22 cellular contexts compared by ENCODE assay signal in genomic region chr3:151209652-151210051, GRCh38. TPM values are rescaled to one million over a fixed set of nuclear protein-coding genes. Genes with fewer than 3 reads are reported as not detected.
A peak's percentile ranks its signal among the peaks of the same experiment; 100 is the strongest.
DNase-seq lines count a peak whose midpoint lies in the region; ATAC-seq, FAIRE-seq and TF ChIP-seq lines count a peak whose summit lies in the region.
"Had no signal": no experiment of that assay in that cellular context is flagged by ENCODE, and none has a peak within 500 bp of the region (broad histone marks: within the 10 kb centered on the region; RNA-seq: fewer than 3 reads in every experiment).

No MANE protein-coding gene starts in this region.

- no TSS peak for BruUV-seq in HepG2 (replicated peaks; lab: Mats Ljungman, UMichigan)

- peak overlapping the region; percentile 79 for H3K27ac Mint-ChIP-seq in activated CD8-positive, alpha-beta T cell treated with anti-CD3 and anti-CD28 coated beads, Interleukin-2, amount 10 ng/mL, durations not matched to agents 7 days and 5 days
- H3K27ac Mint-ChIP-seq: type B pancreatic cell had no signal

- H3K4me3 ChIP-seq in HepG2 (replicated peaks in 1 of 3; ENCODE audit: insufficient read depth in 1 of 3, low read depth in 2 of 3, low read length in 3 of 3) (no peak overlapping the region), right lobe of liver (no peak overlapping the region)
- H3K4me3 ChIP-seq: K562, mucosa of descending colon, skin epidermis had no signal

- TF ChIP-seq POLR2A in HepG2 (IDR thresholded peaks at IDR 0.05; ENCODE audit: insufficient read depth in 1 of 2, low read depth in 2 of 2, low read length in 2 of 2) (no peak), right lobe of liver (IDR thresholded peaks at IDR 0.05) (no peak)

- CTCF ChIA-PET in HepG2 (lab: Yijun Ruan, JAX; ENCODE audit: low intra/inter-chr PET ratio, low total read pairs) = no interaction called here
- CTCF ChIA-PET in activated CD8-positive, alpha-beta T cell treated with anti-CD3 and anti-CD28 coated beads, Interleukin-2, amount 10 ng/mL, durations not matched to agents 7 days and 5 days (lab: Charles Lee) = interaction anchor here (1.0 to 7.2 kb wide), 10 partner anchors 9 to 118 kb away, joined by 3 to 108 read pairs (median 8); partner anchors contain the start of gene GPR171

- H4K20me1 ChIP-seq in HepG2 (ENCODE audit: insufficient read depth, low read length) = no peaks in the 10 kb centered on the region

- H3K9me3 Mint-ChIP-seq in activated CD8-positive, alpha-beta T cell treated with anti-CD3 and anti-CD28 coated beads, Interleukin-2, amount 10 ng/mL, durations not matched to agents 7 days and 5 days (ENCODE audit: insufficient read depth) = no peaks in the 10 kb centered on the region
- H3K9me3 Mint-ChIP-seq: type B pancreatic cell had no signal

- H3K4me1 ChIP-seq in HepG2 (ENCODE audit: insufficient read depth, low read length) = peaks cover 29% of the 10 kb centered on the region
- H3K4me1 ChIP-seq in right lobe of liver = peaks cover 0 to 11% (median 0%) of the 10 kb centered on the region in 4 donors
- peaks cover 7% of the 10 kb centered on the region for H3K4me1 ChIP-seq in foreskin keratinocyte

- intact Hi-C loops in HepG2 (cut with micrococcal nuclease; ENCODE audit: unreplicated experiment) (loop anchor here (5.0 kb wide), 1 partner anchor 42 kb away; no protein-coding TSS in a partner anchor), right lobe of liver (cut with DNase I) (no loop called here)

- DNase-seq in HepG2 (ENCODE audit: low spot score) (no peak), right lobe of liver (no peak), foreskin keratinocyte (peak; percentile 42 to 45), hypothalamus (lab: John Stamatoyannopoulos, UW) (no peak)
- DNase-seq in activated CD8-positive, alpha-beta T cell treated with anti-CD3 and anti-CD28 coated beads, Interleukin-2, amount 10 ng/mL, durations not matched to agents 7 days and 5 days = no peak
- DNase-seq in stimulated activated CD4-positive, alpha-beta T cell treated with anti-CD3 and anti-CD28 coated beads, Interleukin-2, amount 100 ng/mL, for 24 hours = no peak
- DNase-seq: activated CD8-positive, alpha-beta memory T cell treated with anti-CD3 and anti-CD28 coated beads for 24 hours; activated gamma-delta T cell; mucosa of descending colon; NCI-H1694; NCI-H748 treated with DMSO at 0.1 percent for 48 hours; stimulated activated CD4-positive, alpha-beta T cell treated with anti-CD3 and anti-CD28 coated beads, Interleukin-4, amount 100 ng/mL, for 1 hour had no signal

- H3K27me3 ChIP-seq in HepG2 (ENCODE audit: control insufficient read depth in 1 of 2, insufficient read depth in 2 of 2, low read length in 2 of 2) = no peaks in the 10 kb centered on the region
- H3K27me3 ChIP-seq in right lobe of liver = no peaks in the 10 kb centered on the region
- no peaks in the 10 kb centered on the region for H3K27me3 ChIP-seq in foreskin keratinocyte
- H3K27me3 ChIP-seq: neutrophil had no signal

- no peak for TF ChIP-seq CTCF in HepG2 (CRISPR knock-in tag; IDR thresholded peaks at IDR 0.05)
- no peak for TF ChIP-seq CTCF in right lobe of liver (IDR thresholded peaks at IDR 0.05)
- no peak for TF ChIP-seq CTCF in foreskin keratinocyte (conservative IDR thresholded peaks at IDR 0.05)

- no peaks in the 10 kb centered on the region for H3K27me3 Mint-ChIP-seq in activated CD8-positive, alpha-beta T cell treated with anti-CD3 and anti-CD28 coated beads, Interleukin-2, amount 10 ng/mL, durations not matched to agents 7 days and 5 days (ENCODE audit: low read depth)
- H3K27me3 Mint-ChIP-seq: type B pancreatic cell had no signal

- WGBS in HepG2 (ENCODE audit: low lambda C conversion rate) = 99% methylated on average over 3 of the region's 3 CpGs
- WGBS in right lobe of liver (ENCODE audit: insufficient coverage, low coverage, low lambda C conversion rate, missing lambda C conversion rate) = 70% methylated on average over 3 of the region's 3 CpGs

- H3K9me3 ChIP-seq in HepG2 (ENCODE audit: low read length) = no peaks in the 10 kb centered on the region
- no peaks in the 10 kb centered on the region for H3K9me3 ChIP-seq in right lobe of liver
- H3K9me3 ChIP-seq: mucosa of descending colon, neutrophil had no signal

- TF ChIP-seq EP300 in HepG2 (IDR thresholded peaks at IDR 0.05; ENCODE audit: low read depth in 2 of 2, low read length in 2 of 2) (no peak), HepG2 (CRISPR knock-in tag; IDR thresholded peaks at IDR 0.05; ENCODE audit: borderline replicate concordance) (no peak)

- ATAC-seq in HepG2 (no peak), right lobe of liver (no peak), foreskin keratinocyte (peak; percentile 85), GM21381 (IDR thresholded peaks at IDR 0.05; ENCODE audit: unreplicated experiment) (no peak), HG02571 (IDR thresholded peaks at IDR 0.05; ENCODE audit: unreplicated experiment) (no peak)
- ATAC-seq in activated CD8-positive, alpha-beta T cell treated with anti-CD3 and anti-CD28 coated beads, Interleukin-2, amount 10 ng/mL, durations not matched to agents 7 days and 5 days = peak; percentile 30
- ATAC-seq: K562, mucosa of descending colon, Right ventricle myocardium inferior had no signal

- no peak overlapping the region for H3K9ac ChIP-seq in HepG2 (ENCODE audit: insufficient read depth, low read depth, low read length)

- H2AFZ ChIP-seq in HepG2 (ENCODE audit: low read length) = peak overlapping the region; percentile 3

- H3K36me3 Mint-ChIP-seq in activated CD8-positive, alpha-beta T cell treated with anti-CD3 and anti-CD28 coated beads, Interleukin-2, amount 10 ng/mL, durations not matched to agents 7 days and 5 days (ENCODE audit: low read depth) = peaks cover 3% of the 10 kb centered on the region
- H3K36me3 Mint-ChIP-seq: type B pancreatic cell had no signal

- in situ Hi-C loops in HepG2 (cut with HindIII; ENCODE audit: extremely low pct_ligation_motif_present, low pct_unique_long_range_greater_than_20kb) = loop anchor here (25.0 kb wide), 1 partner anchor 578 kb away; no protein-coding TSS in a partner anchor

- no peaks in the 10 kb centered on the region for H3K79me2 ChIP-seq in HepG2 (ENCODE audit: insufficient read depth, low read length)

- no peak overlapping the region for H3K4me2 ChIP-seq in HepG2 (ENCODE audit: low read depth, low read length)

- no peak overlapping the region for H3K4me3 Mint-ChIP-seq in activated CD8-positive, alpha-beta T cell treated with anti-CD3 and anti-CD28 coated beads, Interleukin-2, amount 10 ng/mL, durations not matched to agents 7 days and 5 days
- H3K4me3 Mint-ChIP-seq: type B pancreatic cell had no signal

- H3K36me3 ChIP-seq in HepG2 (replicated peaks in 1 of 2; ENCODE audit: control insufficient read depth in 1 of 2, insufficient read depth in 2 of 2, low read length in 2 of 2) (no peaks in the 10 kb centered on the region), right lobe of liver (no peaks in the 10 kb centered on the region)
- H3K36me3 ChIP-seq: neutrophil had no signal

- POLR2A ChIA-PET in HepG2 (lab: Yijun Ruan, JAX) = no interaction called here
- POLR2A ChIA-PET in activated CD8-positive, alpha-beta T cell treated with anti-CD3 and anti-CD28 coated beads, Interleukin-2, amount 10 ng/mL, durations not matched to agents 7 days and 5 days (lab: Charles Lee) = interaction anchor here (0.8 to 2.3 kb wide), 3 partner anchors 8 to 447 kb away, joined by 3 to 31 read pairs (median 3); partner anchors contain the start of genes GPR171 and SIAH2

- no peak for FAIRE-seq in HepG2 (lab: Jason Lieb, UNC)
- FAIRE-seq: H54, K562 had no signal

- TF ChIP-seq RAD21 in HepG2 (CRISPR knock-in tag; IDR thresholded peaks at IDR 0.05) = no peak

- H3K4me1 Mint-ChIP-seq in activated CD8-positive, alpha-beta T cell treated with anti-CD3 and anti-CD28 coated beads, Interleukin-2, amount 10 ng/mL, durations not matched to agents 7 days and 5 days (ENCODE audit: low read depth) = peaks cover 68% of the 10 kb centered on the region

- H3K27ac ChIP-seq in HepG2 (ENCODE audit: extremely low read length, insufficient read depth, low read length) (no peak overlapping the region), right lobe of liver (no peak overlapping the region), foreskin keratinocyte (no peak overlapping the region)
- H3K27ac ChIP-seq: neutrophil had no signal

TF ChIP-seq in HepG2, 621 proteins besides CTCF, POLR2A, EP300 and RAD21:
- TF ChIP-seq ZNF12 (CRISPR knock-in tag; IDR thresholded peaks at IDR 0.05) (no peak), SYNCRIP (IDR thresholded peaks at IDR 0.05; ENCODE audit: insufficient read depth, low read depth, low read length) (no peak), CENPX (CRISPR knock-in tag; IDR thresholded peaks at IDR 0.05) (no peak), CREM (IDR thresholded peaks at IDR 0.05) (no peak), CREM (CRISPR knock-in tag; IDR thresholded peaks at IDR 0.05) (no peak), HOXA9 (CRISPR knock-in tag; IDR thresholded peaks at IDR 0.05; ENCODE audit: borderline replicate concordance) (no peak)

RNA-seq across cellular contexts. Expression of gene GPR171, which starts 6.6 kb away (rescaled TPM):
- not detected in 2 replicates for total RNA-seq in HepG2 (2016; rRNA removed; fragmentation: Illumina TruSeq; extraction: Trizol)
- total RNA-seq in HepG2 (2016; cell fraction: cytosol; rRNA removed; fragmentation: Illumina TruSeq; extraction: Trizol; ENCODE audit: low read depth) = not detected in 2 replicates
- total RNA-seq in HepG2 (2016; cell fraction: insoluble cytoplasmic fraction; rRNA removed; fragmentation: Illumina TruSeq; extraction: Trizol) = not detected in 2 replicates
- not detected in 2 replicates for total RNA-seq in HepG2 (2016; cell fraction: membrane; rRNA removed; fragmentation: Illumina TruSeq; extraction: Trizol)
- not detected in 2 replicates for total RNA-seq in HepG2 (2016; cell fraction: nucleus; rRNA removed; fragmentation: Illumina TruSeq; extraction: Trizol)
- not detected in 2 replicates for polyA plus RNA-seq in HepG2 (2011; rRNA removed)
- polyA plus RNA-seq in HepG2 (2011; cell fraction: cytosol; rRNA removed) = not detected in 2 replicates
- not detected in 2 replicates for polyA plus RNA-seq in HepG2 (2011; cell fraction: nucleus; rRNA removed)
- polyA plus RNA-seq in HepG2 (2012) = not detected in 2 replicates
- polyA plus RNA-seq in HepG2 (2016; cell fraction: cytosol; fragmentation: Illumina TruSeq; extraction: Trizol; ENCODE audit: low read depth) = not detected in 2 replicates
- not detected in 2 replicates for polyA plus RNA-seq in HepG2 (2016; cell fraction: insoluble cytoplasmic fraction; fragmentation: Illumina TruSeq; extraction: Trizol; ENCODE audit: low read depth)
- not detected in 2 replicates for polyA plus RNA-seq in HepG2 (2016; cell fraction: membrane; fragmentation: Illumina TruSeq; extraction: Trizol; ENCODE audit: low read depth)
- not detected in 2 replicates for polyA plus RNA-seq in HepG2 (2016; cell fraction: nucleus; fragmentation: Illumina TruSeq; extraction: Trizol; ENCODE audit: insufficient read depth, low read depth)
- polyA minus RNA-seq in HepG2 (2011; rRNA and poly(A)+ RNA removed; ENCODE audit: low replicate concordance) = not detected in 2 replicates
- not detected in 2 replicates for polyA minus RNA-seq in HepG2 (2011; cell fraction: cytosol; rRNA and poly(A)+ RNA removed)
- polyA minus RNA-seq in HepG2 (2011; cell fraction: nucleus; rRNA and poly(A)+ RNA removed) = not detected in 2 replicates
- under 1 TPM in 4 of 6 experiments, not detected in 2; 0.22 to 0.99 (median 0.27) TPM for total RNA-seq in right lobe of liver
- 100 to 1,000 TPM; 115 to 124 TPM for total RNA-seq in activated CD8-positive, alpha-beta T cell treated with anti-CD3 and anti-CD28 coated beads, Interleukin-2, amount 10 ng/mL, durations not matched to agents 7 days and 5 days
- not detected in 2 replicates for total RNA-seq in foreskin keratinocyte
- not detected in 2 replicates for polyA plus RNA-seq in foreskin keratinocyte
- total RNA-seq: Daoy, K562, pulmonary artery endothelial cell had no signal
- polyA plus RNA-seq: K562 had no signal

Comparison
In these comparisons a context has a peak if more than half of its experiments do, and no peak if none do; other contexts are left out.
1. ATAC-seq: peak in activated CD8-positive, alpha-beta T cell treated with anti-CD3 and anti-CD28 coated beads, Interleukin-2, amount 10 ng/mL, durations not matched to agents 7 days and 5 days (single experiment) and foreskin keratinocyte (single experiment); none in HepG2 (single experiment), right lobe of liver (0 of 4), GM21381 (single experiment) and HG02571 (single experiment).
2. DNase-seq: peak in foreskin keratinocyte (2 of 2); none in HepG2 (single experiment), right lobe of liver (0 of 3), activated CD8-positive, alpha-beta T cell treated with anti-CD3 and anti-CD28 coated beads, Interleukin-2, amount 10 ng/mL, durations not matched to agents 7 days and 5 days (single experiment), hypothalamus (0 of 51) and stimulated activated CD4-positive, alpha-beta T cell treated with anti-CD3 and anti-CD28 coated beads, Interleukin-2, amount 100 ng/mL, for 24 hours (0 of 2).
3. RNA of gene GPR171, which starts 6.6 kb away (total RNA-seq): 115 to 124 TPM in activated CD8-positive, alpha-beta T cell treated with anti-CD3 and anti-CD28 coated beads, Interleukin-2, amount 10 ng/mL, durations not matched to agents 7 days and 5 days; 0.22 to 0.99 TPM in right lobe of liver, not detected in HepG2 and not detected in foreskin keratinocyte; every median in the first group is over 10 times any median in the second.